ENCODE assay signal across 10 cellular contexts in genomic region chr5:144390133-144390532, GRCh38.
DNase-seq lines count a peak whose midpoint lies in the region; FAIRE-seq and TF ChIP-seq lines count a peak whose summit lies in the region.
"Had no signal": no experiment of that assay in that cellular context is flagged by ENCODE, and none has a peak within 500 bp of the region (broad histone marks: within the 10 kb centered on the region; RNA-seq: fewer than 3 reads in every experiment).

No MANE protein-coding gene starts in this region.

- no peak overlapping the region for H2AFZ ChIP-seq in endothelial cell of umbilical vein (ENCODE audit: low read depth, low read length)

- no peaks in the 10 kb centered on the region for H3K27me3 Mint-ChIP-seq in progenitor cell of endocrine pancreas

- DNase-seq in ELR (ENCODE audit: low read depth) (peak; percentile 23), NCI-H748 (lab: John Stamatoyannopoulos, UW; ENCODE audit: unreplicated experiment) (peak; percentile 55), endothelial cell of umbilical vein (ENCODE audit: low read depth, low spot score) (peak; percentile 3), progenitor cell of endocrine pancreas (ENCODE audit: low spot score, unreplicated experiment) (no peak), midbrain (lab: John Stamatoyannopoulos, UW) (no peak), GM19238 (ENCODE audit: insufficient read length, low spot score) (no peak), GM19240 (ENCODE audit: insufficient read length, low spot score) (no peak)
- DNase-seq in stimulated activated CD4-positive, alpha-beta T cell treated with anti-CD3 and anti-CD28 coated beads, Interleukin-4, amount 100 ng/mL, for 4 hours = no peak
- DNase-seq: adrenal gland, GOT3 had no signal

- dilution Hi-C loops in endothelial cell of umbilical vein (cut with MboI; ENCODE audit: extremely low pct_ligation_motif_present, low sequenced_read_pairs) = no loop called here

- H3K4me2 ChIP-seq in endothelial cell of umbilical vein (ENCODE audit: insufficient read depth, low read length) = no peak overlapping the region

- H3K36me3 Mint-ChIP-seq in progenitor cell of endocrine pancreas (ENCODE audit: insufficient read depth) = peaks cover 1% of the 10 kb centered on the region

- no peak overlapping the region for H3K9ac ChIP-seq in endothelial cell of umbilical vein (replicated peaks; ENCODE audit: extremely low read depth, insufficient read depth, low read length)

- no peak for TF ChIP-seq POLR2A in endothelial cell of umbilical vein (IDR thresholded peaks at IDR 0.05; ENCODE audit: low read depth, low read length)

- no peaks in the 10 kb centered on the region for H3K27me3 ChIP-seq in endothelial cell of umbilical vein (ENCODE audit: control insufficient read depth in 2 of 2, insufficient read depth in 2 of 2, low read length in 2 of 2)
- H3K27me3 ChIP-seq: adrenal gland had no signal

- CTCF ChIA-PET in endothelial cell of umbilical vein (lab: Charles Lee) = interaction anchor here (1.2 to 3.2 kb wide), 2 partner anchors 10 to 186 kb away, joined by 3 to 14 read pairs; no protein-coding TSS in a partner anchor

- no peaks in the 10 kb centered on the region for H3K36me3 ChIP-seq in endothelial cell of umbilical vein (ENCODE audit: control insufficient read depth in 2 of 2, extremely low read depth in 1 of 2, insufficient read depth in 2 of 2, low read length in 2 of 2)
- H3K36me3 ChIP-seq: adrenal gland had no signal

- no TSS peak for BruUV-seq in endothelial cell of umbilical vein (replicated peaks; lab: Mats Ljungman, UMichigan)

- intact Hi-C loops in endothelial cell of umbilical vein (cut with micrococcal nuclease) = loop anchor here (2.0 kb wide), 1 partner anchor 185 kb away; no protein-coding TSS in a partner anchor

- H4K20me1 ChIP-seq in endothelial cell of umbilical vein (replicated peaks; ENCODE audit: control insufficient read depth, extremely low read depth, insufficient read depth, low read length) = no peaks in the 10 kb centered on the region

- TF ChIP-seq CTCF in endothelial cell of umbilical vein (IDR thresholded peaks at IDR 0.05; ENCODE audit: extremely low read depth in 1 of 2, insufficient read depth in 1 of 2, low read depth in 1 of 2, low read length in 2 of 2) (peak in 1 of 2 donors; percentile 7), progenitor cell of endocrine pancreas (IDR thresholded peaks at IDR 0.05; ENCODE audit: unreplicated experiment) (peak; percentile 49)

- H3K4me1 ChIP-seq in endothelial cell of umbilical vein (ENCODE audit: control insufficient read depth, extremely low read depth, insufficient read depth, low read length) = no peaks in the 10 kb centered on the region
- H3K4me1 ChIP-seq: adrenal gland had no signal

- POLR2A ChIA-PET in endothelial cell of umbilical vein (lab: Charles Lee) = no interaction called here

- no peak overlapping the region for H3K27ac ChIP-seq in endothelial cell of umbilical vein (ENCODE audit: insufficient read depth, low read depth, low read length)
- H3K27ac ChIP-seq: adrenal gland had no signal

- no peaks in the 10 kb centered on the region for H3K79me2 ChIP-seq in endothelial cell of umbilical vein (ENCODE audit: control insufficient read depth, insufficient read depth, low read length)

- H3K4me1 Mint-ChIP-seq in progenitor cell of endocrine pancreas (ENCODE audit: low read depth) = peaks cover 3% of the 10 kb centered on the region

- no peak overlapping the region for H3K4me3 Mint-ChIP-seq in progenitor cell of endocrine pancreas (ENCODE audit: low read depth)

- no peaks in the 10 kb centered on the region for H3K9me3 Mint-ChIP-seq in progenitor cell of endocrine pancreas (ENCODE audit: low read depth)

- no peaks in the 10 kb centered on the region for H3K9me1 ChIP-seq in endothelial cell of umbilical vein (replicated peaks; ENCODE audit: control insufficient read depth, extremely low read depth, insufficient read depth, low read length)

- H3K27ac Mint-ChIP-seq in progenitor cell of endocrine pancreas = peak overlapping the region; percentile 26

- H3K4me3 ChIP-seq in endothelial cell of umbilical vein (replicated peaks in 1 of 3; ENCODE audit: insufficient read depth in 1 of 3, low read depth in 1 of 3, low read length in 3 of 3) = no peak overlapping the region
- H3K4me3 ChIP-seq: adrenal gland had no signal

- FAIRE-seq in endothelial cell of umbilical vein (lab: Jason Lieb, UNC) = no peak

- H3K9me3 ChIP-seq in endothelial cell of umbilical vein (replicated peaks; ENCODE audit: control insufficient read depth, insufficient read depth, low read length) = no peaks in the 10 kb centered on the region
- H3K9me3 ChIP-seq: adrenal gland had no signal

TF ChIP-seq in endothelial cell of umbilical vein, 7 proteins besides CTCF, POLR2A, EP300 and RAD21:
- TF ChIP-seq POLR2AphosphoS5 (IDR thresholded peaks at IDR 0.05; ENCODE audit: insufficient read depth, low read depth, low read length) (no peak), FOS (IDR thresholded peaks at IDR 0.05; ENCODE audit: borderline replicate concordance, insufficient read depth, low read length) (no peak), GATA2 (IDR thresholded peaks at IDR 0.05; ENCODE audit: insufficient read depth, insufficient read length, low read depth, low read length) (no peak), EZH2 (IDR thresholded peaks at IDR 0.05; ENCODE audit: borderline replicate concordance, low read depth, low read length, severe bottlenecking) (no peak), JUN (IDR thresholded peaks at IDR 0.05; ENCODE audit: borderline replicate concordance, insufficient read depth, insufficient read length, low read depth) (no peak), MAX (IDR thresholded peaks at IDR 0.05; ENCODE audit: insufficient read depth, insufficient read length) (no peak), MYC (IDR thresholded peaks at IDR 0.05; ENCODE audit: low read depth, low read length) (no peak)

Comparison
In these comparisons a context has a peak if more than half of its experiments do, and no peak if none do; other contexts are left out.
1. DNase-seq: peak in ELR (single experiment), NCI-H748 (single experiment) and endothelial cell of umbilical vein (single experiment); none in progenitor cell of endocrine pancreas (single experiment), midbrain (single experiment), stimulated activated CD4-positive, alpha-beta T cell treated with anti-CD3 and anti-CD28 coated beads, Interleukin-4, amount 100 ng/mL, for 4 hours (0 of 2), GM19238 (single experiment) and GM19240 (single experiment).